In the genomic region with DNA sequence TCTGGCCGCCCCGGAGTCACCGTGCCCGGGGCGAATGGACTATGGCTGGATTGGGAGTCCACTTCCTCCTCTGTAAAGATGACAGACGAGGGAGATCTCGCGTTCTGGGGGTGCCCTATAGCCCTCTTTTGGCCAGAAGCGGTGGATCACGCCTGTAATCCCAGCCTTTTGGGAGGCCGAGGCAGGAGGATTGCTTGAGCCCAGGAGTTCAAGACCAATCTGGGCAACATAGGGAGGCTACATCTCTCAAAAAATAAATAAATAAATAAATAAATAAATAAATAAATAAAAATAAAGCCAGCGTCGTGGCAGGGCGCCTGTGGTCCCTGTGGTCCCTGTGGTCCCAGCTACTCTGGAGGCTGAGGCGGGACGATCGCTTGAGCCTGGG, we compare ENCODE assay signal across 8 cellular contexts. TPM values are rescaled to one million over a fixed set of nuclear protein-coding genes. Genes with fewer than 3 reads are reported as not detected.
DNase-seq lines count a peak whose midpoint lies in the region; ATAC-seq and TF ChIP-seq lines count a peak whose summit lies in the region.
"Not testable (repeated sequence)": the region's sequence is repeated elsewhere in the genome, so short reads cannot be mapped to it uniquely, and the experiment has no call there.

No MANE protein-coding gene starts in this region.

- not testable (repeated sequence) for H4K20me1 ChIP-seq in OCI-LY3 (ENCODE audit: insufficient read depth, low read length)

- not testable (repeated sequence) for H3K79me2 ChIP-seq in OCI-LY3 (ENCODE audit: low read length)

- not testable (repeated sequence) for ATAC-seq in activated T-cell treated with anti-CD3 and anti-CD28 coated beads, Interleukin-2, amount 50 U/mL, for 72 hours (replicated peaks in 1 of 2); right cardiac atrium; naive thymus-derived CD4-positive, alpha-beta T cell; stimulated activated effector memory CD8-positive, alpha-beta T cell treated with anti-CD3 and anti-CD28 coated beads, Interleukin-12 subunit alpha, Interleukin-12 subunit beta, amount 100 ng/mL, for 72 hours

- not testable (repeated sequence) for H2AFZ ChIP-seq in OCI-LY3 (ENCODE audit: low read depth, low read length)

- TF ChIP-seq CTCF in AG10803 (conservative IDR thresholded peaks at IDR 0.05; ENCODE audit: low read length); HEK293 (tag by site-specific recombination; IDR thresholded peaks at IDR 0.05); OCI-LY3 (IDR thresholded peaks at IDR 0.05; ENCODE audit: low read depth, low read length): not testable (repeated sequence)

- POLR2A ChIA-PET in HEK293 (lab: Yijun Ruan, JAX); naive thymus-derived CD4-positive, alpha-beta T cell (lab: Charles Lee): not testable (repeated sequence)

- peak overlapping the region; percentile 29 to 100 for H3K4me3 Mint-ChIP-seq in activated T-cell treated with anti-CD3 and anti-CD28 coated beads, Interleukin-2, amount 50 U/mL, for 72 hours
- H3K4me3 Mint-ChIP-seq in dendritic cell treated with granulocyte-macrophage colony-stimulating factor and Interleukin-4, amounts not matched to agents 40 ng/mL and 50 ng/mL, for 4 days, result peak overlapping the region; percentile 83
- H3K4me3 Mint-ChIP-seq in naive thymus-derived CD4-positive, alpha-beta T cell, result peak overlapping the region; percentile 59 to 100 (median 69)
- peak overlapping the region; percentile 95 for H3K4me3 Mint-ChIP-seq in stimulated activated effector memory CD8-positive, alpha-beta T cell treated with anti-CD3 and anti-CD28 coated beads, Interleukin-12 subunit alpha, Interleukin-12 subunit beta, amount 100 ng/mL, for 72 hours

- H3K27me3 ChIP-seq in OCI-LY3 (ENCODE audit: low read depth, low read length); right cardiac atrium (ENCODE audit: control insufficient read depth, insufficient read depth); naive thymus-derived CD4-positive, alpha-beta T cell (ENCODE audit: control insufficient read depth in 2 of 2, insufficient read depth in 2 of 2, low read length in 2 of 2): not testable (repeated sequence)

- WGBS in right cardiac atrium, result 30% methylated on average over 15 of the region's 17 CpGs

- H3K27ac ChIP-seq in HEK293 (ENCODE audit: extremely low read depth, low read depth, low read length), result peak overlapping the region; percentile 70
- H3K27ac ChIP-seq in OCI-LY3 (ENCODE audit: low read length), result not testable (repeated sequence)
- peak overlapping the region; percentile 89 for H3K27ac ChIP-seq in right cardiac atrium (ENCODE audit: low read length)
- peak overlapping the region; percentile 70 for H3K27ac ChIP-seq in naive thymus-derived CD4-positive, alpha-beta T cell (ENCODE audit: low read depth, low read length)

- H3K27ac Mint-ChIP-seq in activated T-cell treated with anti-CD3 and anti-CD28 coated beads, Interleukin-2, amount 50 U/mL, for 72 hours; stimulated activated effector memory CD8-positive, alpha-beta T cell treated with anti-CD3 and anti-CD28 coated beads, Interleukin-12 subunit alpha, Interleukin-12 subunit beta, amount 100 ng/mL, for 72 hours: not testable (repeated sequence)
- peak overlapping the region; percentile 91 for H3K27ac Mint-ChIP-seq in dendritic cell treated with granulocyte-macrophage colony-stimulating factor and Interleukin-4, amounts not matched to agents 40 ng/mL and 50 ng/mL, for 4 days
- H3K27ac Mint-ChIP-seq in naive thymus-derived CD4-positive, alpha-beta T cell, result peak overlapping the region in 7 of 9 donors; percentile 43 to 99 (median 93)

- peak overlapping the region; percentile 57 for H3K4me3 ChIP-seq in AG10803 (ENCODE audit: low read length)
- H3K4me3 ChIP-seq in HEK293 (ENCODE audit: low read depth, low read length), result peak overlapping the region; percentile 43
- peak overlapping the region; percentile 84; the same call in 1 of the 2 replicates for H3K4me3 ChIP-seq in OCI-LY3 (ENCODE audit: low read length)
- peak overlapping the region; percentile 48 for H3K4me3 ChIP-seq in right cardiac atrium (ENCODE audit: low read length)
- peak overlapping the region; percentile 84 for H3K4me3 ChIP-seq in naive thymus-derived CD4-positive, alpha-beta T cell (ENCODE audit: low read length)

- peak; percentile 3 for DNase-seq in AG10803 (ENCODE audit: low read depth)
- DNase-seq in activated T-cell treated with anti-CD3 and anti-CD28 coated beads, Interleukin-2, amount 50 U/mL, for 72 hours; stimulated activated effector memory CD8-positive, alpha-beta T cell treated with anti-CD3 and anti-CD28 coated beads, Interleukin-12 subunit alpha, Interleukin-12 subunit beta, amount 100 ng/mL, for 72 hours (ENCODE audit: low spot score in 2 of 2): not testable (repeated sequence)
- peak in 1 of 3 donors; percentile 45 for DNase-seq in right cardiac atrium
- DNase-seq in naive thymus-derived CD4-positive, alpha-beta T cell, result peak in 2 of 9 donors; percentile 19 to 29

- H3K36me3 Mint-ChIP-seq in activated T-cell treated with anti-CD3 and anti-CD28 coated beads, Interleukin-2, amount 50 U/mL, for 72 hours (ENCODE audit: insufficient read depth in 2 of 2); naive thymus-derived CD4-positive, alpha-beta T cell: not testable (repeated sequence)
- H3K36me3 Mint-ChIP-seq in dendritic cell treated with granulocyte-macrophage colony-stimulating factor and Interleukin-4, amounts not matched to agents 40 ng/mL and 50 ng/mL, for 4 days (ENCODE audit: low read depth), result peaks cover 14% of the 10 kb centered on the region
- peaks cover 13% of the 10 kb centered on the region for H3K36me3 Mint-ChIP-seq in stimulated activated effector memory CD8-positive, alpha-beta T cell treated with anti-CD3 and anti-CD28 coated beads, Interleukin-12 subunit alpha, Interleukin-12 subunit beta, amount 100 ng/mL, for 72 hours

- H3K4me1 ChIP-seq in HEK293 (ENCODE audit: control insufficient read depth, insufficient read depth, low read length); OCI-LY3 (ENCODE audit: low read length); right cardiac atrium (ENCODE audit: control insufficient read depth, insufficient read depth, low read length); naive thymus-derived CD4-positive, alpha-beta T cell (ENCODE audit: control insufficient read depth in 2 of 2, insufficient read depth in 2 of 2, low read length in 2 of 2): not testable (repeated sequence)

- not testable (repeated sequence) for H3K9me3 ChIP-seq in HEK293 (ENCODE audit: control insufficient read depth, insufficient read depth, low read depth, low read length); OCI-LY3 (ENCODE audit: insufficient read depth, low read length); right cardiac atrium (ENCODE audit: control insufficient read depth, low read length); naive thymus-derived CD4-positive, alpha-beta T cell (ENCODE audit: control insufficient read depth in 2 of 3, low read length in 3 of 3)

- H3K9me3 Mint-ChIP-seq in activated T-cell treated with anti-CD3 and anti-CD28 coated beads, Interleukin-2, amount 50 U/mL, for 72 hours; dendritic cell treated with granulocyte-macrophage colony-stimulating factor and Interleukin-4, amounts not matched to agents 40 ng/mL and 50 ng/mL, for 4 days; naive thymus-derived CD4-positive, alpha-beta T cell; stimulated activated effector memory CD8-positive, alpha-beta T cell treated with anti-CD3 and anti-CD28 coated beads, Interleukin-12 subunit alpha, Interleukin-12 subunit beta, amount 100 ng/mL, for 72 hours: not testable (repeated sequence)

- H3K9ac ChIP-seq in OCI-LY3 (ENCODE audit: low read length), result peak overlapping the region; percentile 69

- H3K36me3 ChIP-seq in HEK293 (ENCODE audit: control insufficient read depth in 2 of 2, insufficient read depth in 1 of 2, low read length in 2 of 2); OCI-LY3 (replicated peaks; ENCODE audit: low read depth, low read length); naive thymus-derived CD4-positive, alpha-beta T cell (ENCODE audit: control insufficient read depth in 2 of 3, insufficient read depth in 3 of 3, low read length in 3 of 3): not testable (repeated sequence)

- H3K27me3 Mint-ChIP-seq in activated T-cell treated with anti-CD3 and anti-CD28 coated beads, Interleukin-2, amount 50 U/mL, for 72 hours (ENCODE audit: low read depth); dendritic cell treated with granulocyte-macrophage colony-stimulating factor and Interleukin-4, amounts not matched to agents 40 ng/mL and 50 ng/mL, for 4 days: not testable (repeated sequence)
- peaks cover 0 to 17% (median 0%) of the 10 kb centered on the region in 5 donors for H3K27me3 Mint-ChIP-seq in naive thymus-derived CD4-positive, alpha-beta T cell

- intact Hi-C loops in dendritic cell treated with granulocyte-macrophage colony-stimulating factor and Interleukin-4, amounts not matched to agents 40 ng/mL and 50 ng/mL, for 4 days (cut with micrococcal nuclease); right cardiac atrium (cut with DNase I); naive thymus-derived CD4-positive, alpha-beta T cell (cut with micrococcal nuclease): not testable (repeated sequence)

- H3K4me2 ChIP-seq in OCI-LY3 (ENCODE audit: low read length), result peak overlapping the region; percentile 32; the same call in 1 of the 2 replicates

- H3K4me1 Mint-ChIP-seq in activated T-cell treated with anti-CD3 and anti-CD28 coated beads, Interleukin-2, amount 50 U/mL, for 72 hours (ENCODE audit: low read depth), result peaks cover 20% of the 10 kb centered on the region
- peaks cover 24% of the 10 kb centered on the region for H3K4me1 Mint-ChIP-seq in dendritic cell treated with granulocyte-macrophage colony-stimulating factor and Interleukin-4, amounts not matched to agents 40 ng/mL and 50 ng/mL, for 4 days (ENCODE audit: low read depth)
- peaks cover 0 to 13% (median 5%) of the 10 kb centered on the region in 7 donors for H3K4me1 Mint-ChIP-seq in naive thymus-derived CD4-positive, alpha-beta T cell
- not testable (repeated sequence) for H3K4me1 Mint-ChIP-seq in stimulated activated effector memory CD8-positive, alpha-beta T cell treated with anti-CD3 and anti-CD28 coated beads, Interleukin-12 subunit alpha, Interleukin-12 subunit beta, amount 100 ng/mL, for 72 hours

- CTCF ChIA-PET in HEK293 (lab: Yijun Ruan, JAX); naive thymus-derived CD4-positive, alpha-beta T cell (lab: Charles Lee): not testable (repeated sequence)

RNA-seq across cellular contexts. Expression of a gene that starts 30.4 kb away (rescaled TPM):
- 1 to 10 TPM; 7.0 to 7.2 TPM for total RNA-seq in activated T-cell treated with anti-CD3 and anti-CD28 coated beads, Interleukin-2, amount 50 U/mL, for 72 hours
- 1 to 10 TPM; 3.3 to 4.6 (median 4.0) TPM for total RNA-seq in right cardiac atrium
- 4.9 TPM for polyA plus RNA-seq in right cardiac atrium
- total RNA-seq in naive thymus-derived CD4-positive, alpha-beta T cell, result 10 to 100 TPM in 4 of 5 experiments, 1 to 10 TPM in 1; 9.7 to 20.4 (median 15.6) TPM
- under 1 TPM; 0.19 to 0.91 TPM for polyA plus RNA-seq in naive thymus-derived CD4-positive, alpha-beta T cell
